ENCODE assay signal across 23 cellular contexts in the genomic region with DNA sequence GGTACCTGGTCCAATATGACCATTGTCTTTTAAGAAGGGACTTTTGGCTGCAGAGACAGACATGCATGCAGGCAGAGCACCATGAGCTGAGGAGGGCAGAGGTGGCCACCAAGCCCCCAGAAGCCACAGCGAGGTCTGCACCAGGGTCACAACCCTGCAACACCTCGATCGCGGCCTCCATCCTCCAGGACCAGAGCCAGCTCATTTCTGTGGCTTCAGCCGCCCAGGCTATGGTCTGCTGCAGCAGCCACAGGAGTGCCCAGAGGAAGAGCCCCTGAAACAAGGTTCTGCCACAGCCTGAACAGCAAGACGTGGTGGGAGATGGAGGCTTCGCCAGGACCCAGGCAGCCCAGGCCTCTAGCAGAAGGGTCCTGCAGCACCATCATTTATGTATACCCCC. TPM values are rescaled to one million over a fixed set of nuclear protein-coding genes. Genes with fewer than 3 reads are reported as not detected.
DNase-seq lines count a peak whose midpoint lies in the region; TF ChIP-seq lines count a peak whose summit lies in the region.
"Had no signal": no experiment of that assay in that cellular context is flagged by ENCODE, and none has a peak within 500 bp of the region (broad histone marks: within the 10 kb centered on the region; RNA-seq: fewer than 3 reads in every experiment).

No MANE protein-coding gene starts in this region.

- no peak overlapping the region for H3K4me3 ChIP-seq in breast epithelium
- H3K4me3 ChIP-seq in mammary epithelial cell (replicated peaks in 1 of 3; ENCODE audit: insufficient read depth in 1 of 3, low read depth in 2 of 3, low read length in 3 of 3): no peak overlapping the region
- H3K4me3 ChIP-seq in colonic mucosa: no peak overlapping the region
- H3K4me3 ChIP-seq in mesenchymal stem cell (ENCODE audit: insufficient read depth in 1 of 2, low read depth in 1 of 2, low read length in 2 of 2): no peak overlapping the region
- H3K4me3 ChIP-seq: HAP-1 had no signal

- H2AK5ac ChIP-seq in mesenchymal stem cell (ENCODE audit: low read length, severe bottlenecking): no peak overlapping the region

- H3K18ac ChIP-seq in mesenchymal stem cell (ENCODE audit: low read depth in 1 of 2, low read length in 2 of 2): no peak overlapping the region

- TF ChIP-seq CTCF in breast epithelium (IDR thresholded peaks at IDR 0.05) (no peak), mammary epithelial cell (conservative IDR thresholded peaks at IDR 0.05 in 1 of 2, IDR thresholded peaks at IDR 0.05 in 1 of 2; ENCODE audit: extremely low read depth in 1 of 2, insufficient read depth in 1 of 2, low read depth in 1 of 2, low read length in 2 of 2) (no peak), colonic mucosa (IDR thresholded peaks at IDR 0.05) (no peak), type B pancreatic cell (conservative IDR thresholded peaks at IDR 0.05) (no peak)

- no peak overlapping the region for H2BK15ac ChIP-seq in mesenchymal stem cell (ENCODE audit: low read depth, poor library complexity, severe bottlenecking)

- no peaks in the 10 kb centered on the region for H3K79me1 ChIP-seq in mesenchymal stem cell (replicated peaks; ENCODE audit: low read length, poor library complexity, severe bottlenecking)

- no peak overlapping the region for H3K14ac ChIP-seq in mesenchymal stem cell (ENCODE audit: low read length in 2 of 2)

- CTCF ChIA-PET in mammary epithelial cell (lab: Charles Lee; ENCODE audit: low non-redundant PET): no interaction called here

- H4K8ac ChIP-seq in mesenchymal stem cell (ENCODE audit: low read length): peak overlapping the region; percentile 21

- no peak overlapping the region for H3K9ac ChIP-seq in mammary epithelial cell (ENCODE audit: insufficient read depth, low read length)
- H3K9ac ChIP-seq in colonic mucosa (ENCODE audit: low read depth in 2 of 2, low read length in 2 of 2): no peak overlapping the region
- no peak overlapping the region for H3K9ac ChIP-seq in mesenchymal stem cell (ENCODE audit: low read length)

- DNase-seq in breast epithelium (ENCODE audit: low spot score in 2 of 2) (peak; percentile 6 to 35), mammary epithelial cell (no peak), colonic mucosa (peak; percentile 7), mesenchymal stem cell (no peak), type B pancreatic cell (ENCODE audit: extremely low spot score, unreplicated experiment) (peak; percentile 59), immature natural killer cell (no peak), NCI-H82 (lab: John Stamatoyannopoulos, UW) (no peak), NCI-H2029 (lab: John Stamatoyannopoulos, UW) (no peak)
- DNase-seq: ACHN; AML-193; DMS 273 treated with DMSO at 0.1 percent for 48 hours; GF-D8; Kasumi-1; MM.1S; NCI-H1092 treated with DMSO at 0.1 percent for 48 hours; NCI-H2107; NCI-H226; NCI-H526; NK-92 treated with Interleukin-12 subunit alpha and Interleukin-12 subunit beta, amount 100 ng/mL, for 24 hours; SHP77 had no signal

- H3K4me2 ChIP-seq in mammary epithelial cell (ENCODE audit: insufficient read depth, low read depth, low read length) (no peak overlapping the region), mesenchymal stem cell (ENCODE audit: low read length, poor library complexity, severe bottlenecking) (no peak overlapping the region)

- H3K79me2 ChIP-seq in mammary epithelial cell (ENCODE audit: insufficient read depth, low read length): no peaks in the 10 kb centered on the region

- no peaks in the 10 kb centered on the region for H3K27me3 Mint-ChIP-seq in type B pancreatic cell
- H3K27me3 Mint-ChIP-seq in immature natural killer cell (ENCODE audit: low read depth in 3 of 3): peaks cover 0 to 1% (median 0%) of the 10 kb centered on the region in 3 donors
- H3K27me3 Mint-ChIP-seq: IgD-negative memory B cell had no signal

- H3K4me1 Mint-ChIP-seq in type B pancreatic cell (ENCODE audit: unreplicated experiment) (no peaks in the 10 kb centered on the region), immature natural killer cell (no peaks in the 10 kb centered on the region)
- H3K4me1 Mint-ChIP-seq: CD14-positive monocyte, IgD-negative memory B cell had no signal

- H2AFZ ChIP-seq in mammary epithelial cell (ENCODE audit: low read depth, low read length) (no peak overlapping the region), mesenchymal stem cell (ENCODE audit: low read depth, low read length) (no peak overlapping the region)

- no peaks in the 10 kb centered on the region for H3K4me1 ChIP-seq in breast epithelium
- H3K4me1 ChIP-seq in mammary epithelial cell (ENCODE audit: insufficient read depth, low read length): no peaks in the 10 kb centered on the region
- H3K4me1 ChIP-seq in colonic mucosa: no peaks in the 10 kb centered on the region
- H3K4me1 ChIP-seq in mesenchymal stem cell (ENCODE audit: control insufficient read depth, insufficient read depth, low read depth, low read length): no peaks in the 10 kb centered on the region
- H3K4me1 ChIP-seq: HAP-1 had no signal

- dilution Hi-C loops in mammary epithelial cell (cut with HindIII; ENCODE audit: low sequenced_read_pairs): no loop called here

- H3K27ac Mint-ChIP-seq in type B pancreatic cell: no peak overlapping the region
- no peak overlapping the region for H3K27ac Mint-ChIP-seq in immature natural killer cell
- H3K27ac Mint-ChIP-seq: CD14-positive monocyte, IgD-negative memory B cell had no signal

- H2BK5ac ChIP-seq in mesenchymal stem cell (ENCODE audit: low read depth, low read length, poor library complexity, severe bottlenecking): no peak overlapping the region

- no peak overlapping the region for H3K27ac ChIP-seq in breast epithelium
- H3K27ac ChIP-seq in mammary epithelial cell (ENCODE audit: insufficient read depth, low read depth, low read length): no peak overlapping the region
- H3K27ac ChIP-seq in colonic mucosa: no peak overlapping the region
- H3K27ac ChIP-seq in mesenchymal stem cell (ENCODE audit: low read length, poor library complexity, severe bottlenecking): no peak overlapping the region

- H3K36me3 ChIP-seq in breast epithelium (no peaks in the 10 kb centered on the region), mammary epithelial cell (ENCODE audit: insufficient read depth, low read length) (no peaks in the 10 kb centered on the region), colonic mucosa (no peaks in the 10 kb centered on the region), mesenchymal stem cell (ENCODE audit: control insufficient read depth in 1 of 2, insufficient read depth in 2 of 2, low read depth in 1 of 2, low read length in 2 of 2) (peaks cover 2 to 13% of the 10 kb centered on the region in 2 experiments)
- H3K36me3 ChIP-seq: HAP-1 had no signal

- BruUV-seq in mammary epithelial cell (replicated peaks; lab: Mats Ljungman, UMichigan): no TSS peak

- H3K4me3 Mint-ChIP-seq in type B pancreatic cell (no peak overlapping the region), immature natural killer cell (no peak overlapping the region)
- H3K4me3 Mint-ChIP-seq: CD14-positive monocyte, IgD-negative memory B cell had no signal

- H3K27me3 ChIP-seq in breast epithelium (no peaks in the 10 kb centered on the region), mammary epithelial cell (ENCODE audit: insufficient read depth, low read length) (no peaks in the 10 kb centered on the region), colonic mucosa (no peaks in the 10 kb centered on the region), mesenchymal stem cell (ENCODE audit: control insufficient read depth in 1 of 2, insufficient read depth in 1 of 2, low read length in 2 of 2) (no peaks in the 10 kb centered on the region)

- no peak overlapping the region for H2BK120ac ChIP-seq in mesenchymal stem cell (ENCODE audit: low read depth, low read length)

- H3K4ac ChIP-seq in mesenchymal stem cell (ENCODE audit: low read depth in 1 of 2, low read length in 2 of 2): no peak overlapping the region

- H3K9me3 ChIP-seq in breast epithelium (no peaks in the 10 kb centered on the region), mammary epithelial cell (replicated peaks; ENCODE audit: insufficient read depth, low read length) (no peaks in the 10 kb centered on the region), colonic mucosa (no peaks in the 10 kb centered on the region), mesenchymal stem cell (ENCODE audit: control insufficient read depth, low read length) (no peaks in the 10 kb centered on the region)
- H3K9me3 ChIP-seq: HAP-1 had no signal

- no peaks in the 10 kb centered on the region for H3K36me3 Mint-ChIP-seq in type B pancreatic cell
- peaks cover 0 to 11% (median 4%) of the 10 kb centered on the region in 3 donors for H3K36me3 Mint-ChIP-seq in immature natural killer cell

- H4K20me1 ChIP-seq in mammary epithelial cell (ENCODE audit: insufficient read depth, low read length): no peaks in the 10 kb centered on the region

- in situ Hi-C loops in mammary epithelial cell (cut with MboI; ENCODE audit: low sequenced_read_pairs in 2 of 2): loop anchor here (10.0 to 25.0 kb wide), 2 partner anchors 201 to 333 kb away; no protein-coding TSS in a partner anchor

- H2BK12ac ChIP-seq in mesenchymal stem cell (ENCODE audit: low read length in 2 of 2): peak overlapping the region in 1 of 2 experiments; percentile 30

- H3K9me3 Mint-ChIP-seq in type B pancreatic cell: no peaks in the 10 kb centered on the region
- H3K9me3 Mint-ChIP-seq in immature natural killer cell: peaks cover 0 to 2% (median 0%) of the 10 kb centered on the region in 6 donors
- H3K9me3 Mint-ChIP-seq: IgD-negative memory B cell had no signal

- no peak overlapping the region for H3K23ac ChIP-seq in mesenchymal stem cell (ENCODE audit: low read length in 2 of 2)

- WGBS in mammary epithelial cell (ENCODE audit: low coverage, missing lambda C conversion rate): 94% methylated on average over 5 of the region's 7 CpGs
- 87% methylated on average over 7 of the region's 7 CpGs for WGBS in mesenchymal stem cell

- intact Hi-C loops in breast epithelium (cut with DNase I; ENCODE audit: low total_unique reads) (no loop called here), mammary epithelial cell (cut with micrococcal nuclease) (no loop called here), colonic mucosa (cut with DNase I) (no loop called here)

- H4K91ac ChIP-seq in mesenchymal stem cell (ENCODE audit: low read length): no peak overlapping the region

- TF ChIP-seq POLR2A in breast epithelium (IDR thresholded peaks at IDR 0.05): no peak

RNA-seq across cellular contexts. Expression of gene ANKMY1, which starts 53.9 kb away (rescaled TPM):
- total RNA-seq in breast epithelium (10 to 100 TPM; 13.0 to 32.8 (median 19.0) TPM), mammary epithelial cell (10 to 100 TPM in 1 of 2 donors, 1 to 10 TPM in 1; 7.7 to 11.7 TPM), colonic mucosa (10 to 100 TPM; 12.3 to 18.1 TPM), type B pancreatic cell (ENCODE audit: low replicate concordance) (13.4 and 16.8 TPM in 2 replicates)
- polyA plus RNA-seq in mammary epithelial cell (4.1 TPM), immature natural killer cell (10 to 100 TPM in 1 of 3 donors, 1 to 10 TPM in 2; 5.6 to 12.4 (median 7.3) TPM)
- polyA minus RNA-seq in mammary epithelial cell: 5.7 TPM
- 3.6 TPM for polyA plus RNA-seq in mesenchymal stem cell (2013, experiment 1 of 2)
- 2.7 TPM for polyA plus RNA-seq in mesenchymal stem cell (2013, experiment 2 of 2)

RNA-seq across cellular contexts. Expression of gene DUSP28, which starts 56.3 kb away (rescaled TPM):
- total RNA-seq in breast epithelium (1 to 10 TPM; 5.9 to 8.8 (median 6.9) TPM), mammary epithelial cell (1 to 10 TPM; 2.8 to 3.2 TPM), colonic mucosa (1 to 10 TPM; 3.9 to 5.3 TPM), type B pancreatic cell (ENCODE audit: low replicate concordance) (4.3 and 6.4 TPM in 2 replicates)
- polyA plus RNA-seq in mammary epithelial cell (2.6 TPM), immature natural killer cell (10 to 100 TPM; 13.7 to 27.4 (median 27.4) TPM)
- 0.62 TPM for polyA minus RNA-seq in mammary epithelial cell
- polyA plus RNA-seq in mesenchymal stem cell (2013, experiment 1 of 2): 3.5 TPM
- 4.1 TPM for polyA plus RNA-seq in mesenchymal stem cell (2013, experiment 2 of 2)

Comparison
In these comparisons a context has a peak if more than half of its experiments do, and no peak if none do; other contexts are left out.
1. DNase-seq: peak in breast epithelium (2 of 2), colonic mucosa (single experiment) and type B pancreatic cell (single experiment); none in mammary epithelial cell (single experiment), mesenchymal stem cell (single experiment), immature natural killer cell (0 of 3), NCI-H82 (single experiment) and NCI-H2029 (single experiment).